ENCODE assay signal across 1 cellular context in genomic region chr2:8090748-8091700, GRCh38.
TF ChIP-seq lines count a peak whose summit lies in the region.

No MANE protein-coding gene starts in this region.

TF ChIP-seq in HepG2, 621 proteins besides CTCF, POLR2A, EP300 and RAD21 (continued from another document and continues in another):
- TF ChIP-seq ETV5 (CRISPR knock-in tag; IDR thresholded peaks at IDR 0.05; ENCODE audit: borderline replicate concordance) = peak; percentile 80; the same call in 1 of the 2 replicates
- no peak for TF ChIP-seq NFE2L2 (IDR thresholded peaks at IDR 0.05; ENCODE audit: low read length)
- no peak for TF ChIP-seq SRSF1 (optimal IDR thresholded peaks at IDR 0.05; ENCODE audit: low read depth, low read length)
- TF ChIP-seq JUND (CRISPR knock-in tag; IDR thresholded peaks at IDR 0.05) = peak; percentile 93
- TF ChIP-seq SCMH1 (CRISPR knock-in tag; IDR thresholded peaks at IDR 0.05; ENCODE audit: borderline replicate concordance) = no peak
- TF ChIP-seq ATF4 (CRISPR knock-in tag; IDR thresholded peaks at IDR 0.05) = peak in 1 of 2 experiments; percentile 72; a peak in 1 of 4 replicates
- TF ChIP-seq ZNF619 (CRISPR knock-in tag; IDR thresholded peaks at IDR 0.05) = no peak
- TF ChIP-seq TMF1 (CRISPR knock-in tag; IDR thresholded peaks at IDR 0.05; ENCODE audit: low read depth) = no peak
- no peak; the same call in 1 of the 2 replicates for TF ChIP-seq KMT2B (CRISPR knock-in tag; IDR thresholded peaks at IDR 0.05)
- no peak for TF ChIP-seq SETDB1 (CRISPR knock-in tag; IDR thresholded peaks at IDR 0.05; ENCODE audit: borderline replicate concordance)
- TF ChIP-seq DPF2 (CRISPR knock-in tag; IDR thresholded peaks at IDR 0.05; ENCODE audit: borderline replicate concordance, low read depth) = peak; percentile 78
- TF ChIP-seq SOX5 (CRISPR knock-in tag; IDR thresholded peaks at IDR 0.05; ENCODE audit: borderline replicate concordance) = peak; percentile 95
- TF ChIP-seq ZNF589 (CRISPR knock-in tag; conservative IDR thresholded peaks at IDR 0.05) = no peak
- no peak for TF ChIP-seq CENPBD1 (CRISPR knock-in tag; IDR thresholded peaks at IDR 0.05; ENCODE audit: borderline replicate concordance, low read depth)
- TF ChIP-seq ZNF572 (CRISPR knock-in tag; IDR thresholded peaks at IDR 0.05) = no peak
- TF ChIP-seq HNF1B (CRISPR knock-in tag; IDR thresholded peaks at IDR 0.05) = no peak; the same call in none of the 2 replicates
- TF ChIP-seq DDIT3 (CRISPR knock-in tag; IDR thresholded peaks at IDR 0.05) = no peak
- no peak for TF ChIP-seq ZNF225 (CRISPR knock-in tag; IDR thresholded peaks at IDR 0.05)
- TF ChIP-seq POLR2G (IDR thresholded peaks at IDR 0.05; ENCODE audit: low read depth, low read length) = peak; percentile 46
- TF ChIP-seq TFDP1 (CRISPR knock-in tag; IDR thresholded peaks at IDR 0.05; ENCODE audit: borderline replicate concordance) = peak; percentile 55; the same call in 1 of the 2 replicates
- TF ChIP-seq KLF6 (CRISPR knock-in tag; IDR thresholded peaks at IDR 0.05) = peak; percentile 61; the same call in 1 of the 2 replicates
- peak; percentile 53 for TF ChIP-seq POLR2AphosphoS5 (IDR thresholded peaks at IDR 0.05; ENCODE audit: low read depth, low read length)
- TF ChIP-seq CREB1 (IDR thresholded peaks at IDR 0.05) = peak; percentile 63
- TF ChIP-seq CREB1 (CRISPR knock-in tag; IDR thresholded peaks at IDR 0.05) = peak; percentile 89
- 0 out of 2 replicates have a peak, but pooled peaks have one; percentile 8 for TF ChIP-seq RNF219 (CRISPR knock-in tag; IDR thresholded peaks at IDR 0.05)
- TF ChIP-seq RFXAP (CRISPR knock-in tag; IDR thresholded peaks at IDR 0.05; ENCODE audit: borderline replicate concordance) = no peak
- TF ChIP-seq MAZ (IDR thresholded peaks at IDR 0.05; ENCODE audit: borderline replicate concordance, low read depth, low read length) = peak; percentile 55; the same call in 1 of the 2 replicates
- no peak; the same call in none of the 2 replicates for TF ChIP-seq MAZ (CRISPR knock-in tag; IDR thresholded peaks at IDR 0.05; ENCODE audit: low read depth)
- TF ChIP-seq ZNF503 (CRISPR knock-in tag; IDR thresholded peaks at IDR 0.05) = peak; percentile 45; the same call in 1 of the 2 replicates
- peak; percentile 32; the same call in 1 of the 2 replicates for TF ChIP-seq ZNF652 (CRISPR knock-in tag; IDR thresholded peaks at IDR 0.05; ENCODE audit: borderline replicate concordance, low read depth)
- peak; percentile 59; the same call in 1 of the 2 replicates for TF ChIP-seq ARID4A (CRISPR knock-in tag; IDR thresholded peaks at IDR 0.05; ENCODE audit: borderline replicate concordance)
- peak; percentile 80; the same call in 1 of the 2 replicates for TF ChIP-seq RNF2 (conservative IDR thresholded peaks at IDR 0.05; ENCODE audit: low read depth)
- peak; percentile 86; the same call in 1 of the 2 replicates for TF ChIP-seq HMG20A (CRISPR knock-in tag; IDR thresholded peaks at IDR 0.05; ENCODE audit: borderline replicate concordance)
- TF ChIP-seq AFF4 (CRISPR knock-in tag; IDR thresholded peaks at IDR 0.05) = no peak
- TF ChIP-seq ZNF574 (CRISPR knock-in tag; IDR thresholded peaks at IDR 0.05) = peak; percentile 72
- TF ChIP-seq ZNF34 (CRISPR knock-in tag; IDR thresholded peaks at IDR 0.05; ENCODE audit: borderline replicate concordance) = no peak
- peak; percentile 79 for TF ChIP-seq THAP11 (CRISPR knock-in tag; IDR thresholded peaks at IDR 0.05)
- TF ChIP-seq ZNF644 (CRISPR knock-in tag; IDR thresholded peaks at IDR 0.05; ENCODE audit: low read depth) = peak; percentile 99
- TF ChIP-seq AHR (CRISPR knock-in tag; IDR thresholded peaks at IDR 0.05) = no peak
